ENCODE assay signal across 16 cellular contexts in genomic region chr5:96655506-96655905, GRCh38. TPM values are rescaled to one million over a fixed set of nuclear protein-coding genes. Genes with fewer than 3 reads are reported as not detected.
DNase-seq lines count a peak whose midpoint lies in the region; ATAC-seq and TF ChIP-seq lines count a peak whose summit lies in the region.
"Had no signal": no experiment of that assay in that cellular context is flagged by ENCODE, and none has a peak within 500 bp of the region (broad histone marks: within the 10 kb centered on the region; RNA-seq: fewer than 3 reads in every experiment).

No MANE protein-coding gene starts in this region.

- peak; percentile 34 for ATAC-seq in activated T-helper 17 cell treated with anti-CD3 and anti-CD28 coated beads, Interleukin-2, amount 50 U/mL, for 72 hours (replicated peaks)
- ATAC-seq in left ventricle myocardium superior (no peak), HG02763 (IDR thresholded peaks at IDR 0.05; ENCODE audit: unreplicated experiment) (no peak)
- ATAC-seq: activated T-cell treated with anti-CD3 and anti-CD28 coated beads, Interleukin-2, amount 50 U/mL, for 4 hours; CD8-positive, alpha-beta T cell had no signal

- BruUV-seq in MCF 10A (replicated peaks; lab: Mats Ljungman, UMichigan) = no TSS peak

- CTCF ChIA-PET in MCF 10A (lab: Yijun Ruan, JAX) = interaction anchor here (0.6 to 2.4 kb wide), 7 partner anchors 26 to 257 kb away, joined by 3 to 18 read pairs (median 3); no protein-coding TSS in a partner anchor

- H3K4me3 Mint-ChIP-seq in MCF 10A (ENCODE audit: unreplicated experiment) (no peak overlapping the region), type B pancreatic cell (no peak overlapping the region)
- no peak overlapping the region for H3K4me3 Mint-ChIP-seq in activated T-helper 17 cell treated with anti-CD3 and anti-CD28 coated beads, Interleukin-2, amount 50 U/mL, for 72 hours
- H3K4me3 Mint-ChIP-seq: activated T-cell treated with anti-CD3 and anti-CD28 coated beads, Interleukin-2, amount 50 U/mL, for 4 hours; CD8-positive, alpha-beta T cell; nephron progenitor cell had no signal

- POLR2A ChIA-PET in MCF 10A (lab: Yijun Ruan, JAX) = interaction anchor here (0.7 to 5.2 kb wide), 11 partner anchors 7 to 152 kb away, joined by 3 to 43 read pairs (median 4); partner anchors contain the start of genes CAST and ERAP1

- H3K27me3 Mint-ChIP-seq in MCF 10A (ENCODE audit: insufficient read depth, unreplicated experiment) = no peaks in the 10 kb centered on the region
- H3K27me3 Mint-ChIP-seq in activated T-helper 17 cell treated with anti-CD3 and anti-CD28 coated beads, Interleukin-2, amount 50 U/mL, for 72 hours = peaks cover 22% of the 10 kb centered on the region
- peaks cover 4% of the 10 kb centered on the region for H3K27me3 Mint-ChIP-seq in type B pancreatic cell

- TF ChIP-seq POLR2A in breast epithelium (IDR thresholded peaks at IDR 0.05) = no peak

- H3K27ac ChIP-seq in breast epithelium = no peak overlapping the region
- H3K27ac ChIP-seq: vagina had no signal

- no peaks in the 10 kb centered on the region for H3K36me3 ChIP-seq in breast epithelium
- H3K36me3 ChIP-seq: vagina had no signal

- no peaks in the 10 kb centered on the region for H3K9me3 ChIP-seq in breast epithelium
- H3K9me3 ChIP-seq: vagina had no signal

- H3K27me3 ChIP-seq in breast epithelium = no peaks in the 10 kb centered on the region
- H3K27me3 ChIP-seq: vagina had no signal

- no peaks in the 10 kb centered on the region for H3K36me3 Mint-ChIP-seq in MCF 10A (ENCODE audit: insufficient read depth, unreplicated experiment)
- no peaks in the 10 kb centered on the region for H3K36me3 Mint-ChIP-seq in activated T-helper 17 cell treated with anti-CD3 and anti-CD28 coated beads, Interleukin-2, amount 50 U/mL, for 72 hours (ENCODE audit: low read depth)
- H3K36me3 Mint-ChIP-seq in type B pancreatic cell = no peaks in the 10 kb centered on the region
- H3K36me3 Mint-ChIP-seq: CD8-positive, alpha-beta T cell had no signal

- H3K4me1 ChIP-seq in breast epithelium = peaks cover 0 to 9% of the 10 kb centered on the region in 2 donors

- no peak overlapping the region for H3K4me3 ChIP-seq in breast epithelium
- H3K4me3 ChIP-seq in fibroblast of mammary gland (ENCODE audit: control insufficient read depth, low read depth, low read length) = no peak overlapping the region
- H3K4me3 ChIP-seq: lung, vagina had no signal

- H3K4me1 Mint-ChIP-seq in MCF 10A (ENCODE audit: insufficient read depth, unreplicated experiment) = peaks cover 35% of the 10 kb centered on the region
- peaks cover 21% of the 10 kb centered on the region for H3K4me1 Mint-ChIP-seq in activated T-helper 17 cell treated with anti-CD3 and anti-CD28 coated beads, Interleukin-2, amount 50 U/mL, for 72 hours
- peaks cover 29% of the 10 kb centered on the region for H3K4me1 Mint-ChIP-seq in type B pancreatic cell (ENCODE audit: unreplicated experiment)
- H3K4me1 Mint-ChIP-seq: nephron progenitor cell had no signal

- intact Hi-C loops in MCF 10A (cut with micrococcal nuclease) = no loop called here
- intact Hi-C loops in breast epithelium (cut with DNase I; ENCODE audit: low total_unique reads) = no loop called here
- intact Hi-C loops in left ventricle myocardium superior (cut with micrococcal nuclease) = no loop called here

- no peak for TF ChIP-seq CTCF in MCF 10A (IDR thresholded peaks at IDR 0.05; ENCODE audit: unreplicated experiment)
- TF ChIP-seq CTCF in breast epithelium (IDR thresholded peaks at IDR 0.05) = no peak
- TF ChIP-seq CTCF in fibroblast of mammary gland (conservative IDR thresholded peaks at IDR 0.05; ENCODE audit: control insufficient read depth, insufficient read depth, low read depth, low read length) = no peak
- no peak for TF ChIP-seq CTCF in type B pancreatic cell (conservative IDR thresholded peaks at IDR 0.05)

- H3K27ac Mint-ChIP-seq in MCF 10A (ENCODE audit: low read depth, unreplicated experiment) = no peak overlapping the region
- no peak overlapping the region for H3K27ac Mint-ChIP-seq in activated T-helper 17 cell treated with anti-CD3 and anti-CD28 coated beads, Interleukin-2, amount 50 U/mL, for 72 hours
- peak overlapping the region; percentile 96 for H3K27ac Mint-ChIP-seq in type B pancreatic cell
- H3K27ac Mint-ChIP-seq: CD8-positive, alpha-beta T cell; nephron progenitor cell had no signal

- DNase-seq in MCF 10A (ENCODE audit: unreplicated experiment) (peak; percentile 48), breast epithelium (ENCODE audit: low spot score in 2 of 2) (no peak), fibroblast of mammary gland (ENCODE audit: low read depth) (peak; percentile 67), type B pancreatic cell (ENCODE audit: extremely low spot score, unreplicated experiment) (no peak), left ventricle myocardium superior (no peak), NCI-H1092 (lab: John Stamatoyannopoulos, UW) (no peak)
- DNase-seq: activated CD4-positive, alpha-beta T cell treated with anti-CD3 and anti-CD28 coated beads, Interleukin-2, amount 50 U/mL, for 4 hours; activated T-cell treated with anti-CD3 and anti-CD28 coated beads, Interleukin-2, amount 50 U/mL, for 4 hours; CD8-positive, alpha-beta T cell; central memory CD4-positive, alpha-beta T cell; NCI-H345; nephron progenitor cell had no signal

- H3K9me3 Mint-ChIP-seq in MCF 10A (ENCODE audit: unreplicated experiment) = no peaks in the 10 kb centered on the region
- H3K9me3 Mint-ChIP-seq in activated T-helper 17 cell treated with anti-CD3 and anti-CD28 coated beads, Interleukin-2, amount 50 U/mL, for 72 hours = no peaks in the 10 kb centered on the region
- peaks cover 5% of the 10 kb centered on the region for H3K9me3 Mint-ChIP-seq in type B pancreatic cell
- H3K9me3 Mint-ChIP-seq: activated T-cell treated with anti-CD3 and anti-CD28 coated beads, Interleukin-2, amount 50 U/mL, for 4 hours; CD8-positive, alpha-beta T cell; nephron progenitor cell had no signal

RNA-seq across cellular contexts. Expression of gene CAST, which starts 6.7 kb away (rescaled TPM):
- total RNA-seq in MCF 10A (2022) (351 and 393 TPM in 2 replicates), breast epithelium (100 to 1,000 TPM; 221 to 400 (median 287) TPM), type B pancreatic cell (ENCODE audit: low replicate concordance) (239 and 388 TPM in 2 replicates), left ventricle myocardium superior (523 TPM)
- 100 to 1,000 TPM; 165 to 229 TPM for total RNA-seq in activated T-helper 17 cell treated with anti-CD3 and anti-CD28 coated beads, Interleukin-2, amount 50 U/mL, for 72 hours

Comparison
In these comparisons a context has a peak if more than half of its experiments do, and no peak if none do; other contexts are left out.
1. DNase-seq: peak in MCF 10A (single experiment) and fibroblast of mammary gland (single experiment); none in breast epithelium (0 of 2), type B pancreatic cell (single experiment), left ventricle myocardium superior (single experiment) and NCI-H1092 (single experiment).